1 cellular context compared by ENCODE assay signal in the genomic region with DNA sequence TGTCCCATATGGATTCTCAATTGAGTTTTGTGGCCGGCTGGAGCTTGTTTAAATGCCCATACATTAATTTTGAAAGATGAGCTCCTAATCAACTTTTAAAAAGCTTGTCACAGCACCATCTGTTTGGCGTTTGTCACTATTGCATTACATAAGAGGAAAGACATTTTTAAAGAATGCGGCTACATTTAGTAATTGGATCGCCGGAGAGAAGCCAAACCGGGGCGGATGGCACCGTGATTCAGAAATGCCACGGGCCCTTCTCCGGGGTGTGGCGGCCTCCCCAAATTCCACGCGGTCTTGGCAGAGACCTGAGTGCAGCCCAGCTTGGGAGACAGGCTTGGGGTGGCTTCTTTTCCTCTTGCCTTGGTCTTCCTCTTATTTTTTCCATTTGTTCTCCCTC.
TF ChIP-seq lines count a peak whose summit lies in the region.

No MANE protein-coding gene starts in this region.

TF ChIP-seq in HepG2, 621 proteins besides CTCF, POLR2A, EP300 and RAD21:
- no peak for TF ChIP-seq RBM22 (optimal IDR thresholded peaks at IDR 0.05; ENCODE audit: low read length)
- no peak for TF ChIP-seq CENPT (CRISPR knock-in tag; IDR thresholded peaks at IDR 0.05; ENCODE audit: low read depth)
- no peak for TF ChIP-seq ZNF776 (CRISPR knock-in tag; IDR thresholded peaks at IDR 0.05)
- no peak for TF ChIP-seq GATAD1 (CRISPR knock-in tag; IDR thresholded peaks at IDR 0.05)
- TF ChIP-seq MBD4 (IDR thresholded peaks at IDR 0.05; ENCODE audit: borderline replicate concordance, low read length), result no peak
- TF ChIP-seq TMF1 (CRISPR knock-in tag; IDR thresholded peaks at IDR 0.05; ENCODE audit: low read depth), result no peak
- TF ChIP-seq ZNF12 (CRISPR knock-in tag; IDR thresholded peaks at IDR 0.05), result no peak
- no peak for TF ChIP-seq SRY (CRISPR knock-in tag; IDR thresholded peaks at IDR 0.05)
- TF ChIP-seq ZNF563 (CRISPR knock-in tag; IDR thresholded peaks at IDR 0.05), result no peak
- TF ChIP-seq ZNF652 (CRISPR knock-in tag; IDR thresholded peaks at IDR 0.05; ENCODE audit: borderline replicate concordance, low read depth), result no peak
- TF ChIP-seq FOXA3 (CRISPR knock-in tag; IDR thresholded peaks at IDR 0.05), result no peak
- no peak for TF ChIP-seq BCL6 (CRISPR knock-in tag; IDR thresholded peaks at IDR 0.05)
- TF ChIP-seq ZNF350 (CRISPR knock-in tag; IDR thresholded peaks at IDR 0.05; ENCODE audit: borderline replicate concordance, low read depth), result no peak
- TF ChIP-seq, protein P1, sequence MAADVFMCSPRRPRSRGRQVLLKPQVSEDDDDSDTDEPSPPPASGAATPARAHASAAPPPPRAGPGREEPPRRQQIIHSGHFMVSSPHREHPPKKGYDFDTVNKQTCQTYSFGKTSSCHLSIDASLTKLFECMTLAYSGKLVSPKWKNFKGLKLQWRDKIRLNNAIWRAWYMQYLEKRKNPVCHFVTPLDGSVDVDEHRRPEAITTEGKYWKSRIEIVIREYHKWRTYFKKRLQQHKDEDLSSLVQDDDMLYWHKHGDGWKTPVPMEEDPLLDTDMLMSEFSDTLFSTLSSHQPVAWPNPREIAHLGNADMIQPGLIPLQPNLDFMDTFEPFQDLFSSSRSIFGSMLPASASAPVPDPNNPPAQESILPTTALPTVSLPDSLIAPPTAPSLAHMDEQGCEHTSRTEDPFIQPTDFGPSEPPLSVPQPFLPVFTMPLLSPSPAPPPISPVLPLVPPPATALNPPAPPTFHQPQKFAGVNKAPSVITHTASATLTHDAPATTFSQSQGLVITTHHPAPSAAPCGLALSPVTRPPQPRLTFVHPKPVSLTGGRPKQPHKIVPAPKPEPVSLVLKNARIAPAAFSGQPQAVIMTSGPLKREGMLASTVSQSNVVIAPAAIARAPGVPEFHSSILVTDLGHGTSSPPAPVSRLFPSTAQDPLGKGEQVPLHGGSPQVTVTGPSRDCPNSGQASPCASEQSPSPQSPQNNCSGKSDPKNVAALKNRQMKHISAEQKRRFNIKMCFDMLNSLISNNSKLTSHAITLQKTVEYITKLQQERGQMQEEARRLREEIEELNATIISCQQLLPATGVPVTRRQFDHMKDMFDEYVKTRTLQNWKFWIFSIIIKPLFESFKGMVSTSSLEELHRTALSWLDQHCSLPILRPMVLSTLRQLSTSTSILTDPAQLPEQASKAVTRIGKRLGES (CRISPR knock-in tag; IDR thresholded peaks at IDR 0.05; ENCODE audit: borderline replicate concordance), result no peak
- TF ChIP-seq, protein P2, sequence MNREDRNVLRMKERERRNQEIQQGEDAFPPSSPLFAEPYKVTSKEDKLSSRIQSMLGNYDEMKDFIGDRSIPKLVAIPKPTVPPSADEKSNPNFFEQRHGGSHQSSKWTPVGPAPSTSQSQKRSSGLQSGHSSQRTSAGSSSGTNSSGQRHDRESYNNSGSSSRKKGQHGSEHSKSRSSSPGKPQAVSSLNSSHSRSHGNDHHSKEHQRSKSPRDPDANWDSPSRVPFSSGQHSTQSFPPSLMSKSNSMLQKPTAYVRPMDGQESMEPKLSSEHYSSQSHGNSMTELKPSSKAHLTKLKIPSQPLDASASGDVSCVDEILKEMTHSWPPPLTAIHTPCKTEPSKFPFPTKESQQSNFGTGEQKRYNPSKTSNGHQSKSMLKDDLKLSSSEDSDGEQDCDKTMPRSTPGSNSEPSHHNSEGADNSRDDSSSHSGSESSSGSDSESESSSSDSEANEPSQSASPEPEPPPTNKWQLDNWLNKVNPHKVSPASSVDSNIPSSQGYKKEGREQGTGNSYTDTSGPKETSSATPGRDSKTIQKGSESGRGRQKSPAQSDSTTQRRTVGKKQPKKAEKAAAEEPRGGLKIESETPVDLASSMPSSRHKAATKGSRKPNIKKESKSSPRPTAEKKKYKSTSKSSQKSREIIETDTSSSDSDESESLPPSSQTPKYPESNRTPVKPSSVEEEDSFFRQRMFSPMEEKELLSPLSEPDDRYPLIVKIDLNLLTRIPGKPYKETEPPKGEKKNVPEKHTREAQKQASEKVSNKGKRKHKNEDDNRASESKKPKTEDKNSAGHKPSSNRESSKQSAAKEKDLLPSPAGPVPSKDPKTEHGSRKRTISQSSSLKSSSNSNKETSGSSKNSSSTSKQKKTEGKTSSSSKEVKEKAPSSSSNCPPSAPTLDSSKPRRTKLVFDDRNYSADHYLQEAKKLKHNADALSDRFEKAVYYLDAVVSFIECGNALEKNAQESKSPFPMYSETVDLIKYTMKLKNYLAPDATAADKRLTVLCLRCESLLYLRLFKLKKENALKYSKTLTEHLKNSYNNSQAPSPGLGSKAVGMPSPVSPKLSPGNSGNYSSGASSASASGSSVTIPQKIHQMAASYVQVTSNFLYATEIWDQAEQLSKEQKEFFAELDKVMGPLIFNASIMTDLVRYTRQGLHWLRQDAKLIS (CRISPR knock-in tag; IDR thresholded peaks at IDR 0.05), result no peak
- TF ChIP-seq, protein P3, sequence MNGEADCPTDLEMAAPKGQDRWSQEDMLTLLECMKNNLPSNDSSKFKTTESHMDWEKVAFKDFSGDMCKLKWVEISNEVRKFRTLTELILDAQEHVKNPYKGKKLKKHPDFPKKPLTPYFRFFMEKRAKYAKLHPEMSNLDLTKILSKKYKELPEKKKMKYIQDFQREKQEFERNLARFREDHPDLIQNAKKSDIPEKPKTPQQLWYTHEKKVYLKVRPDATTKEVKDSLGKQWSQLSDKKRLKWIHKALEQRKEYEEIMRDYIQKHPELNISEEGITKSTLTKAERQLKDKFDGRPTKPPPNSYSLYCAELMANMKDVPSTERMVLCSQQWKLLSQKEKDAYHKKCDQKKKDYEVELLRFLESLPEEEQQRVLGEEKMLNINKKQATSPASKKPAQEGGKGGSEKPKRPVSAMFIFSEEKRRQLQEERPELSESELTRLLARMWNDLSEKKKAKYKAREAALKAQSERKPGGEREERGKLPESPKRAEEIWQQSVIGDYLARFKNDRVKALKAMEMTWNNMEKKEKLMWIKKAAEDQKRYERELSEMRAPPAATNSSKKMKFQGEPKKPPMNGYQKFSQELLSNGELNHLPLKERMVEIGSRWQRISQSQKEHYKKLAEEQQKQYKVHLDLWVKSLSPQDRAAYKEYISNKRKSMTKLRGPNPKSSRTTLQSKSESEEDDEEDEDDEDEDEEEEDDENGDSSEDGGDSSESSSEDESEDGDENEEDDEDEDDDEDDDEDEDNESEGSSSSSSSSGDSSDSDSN (CRISPR knock-in tag; IDR thresholded peaks at IDR 0.05), result no peak
- TF ChIP-seq ZFX (CRISPR knock-in tag; IDR thresholded peaks at IDR 0.05; ENCODE audit: low read depth), result no peak
- no peak for TF ChIP-seq RARA (CRISPR knock-in tag; IDR thresholded peaks at IDR 0.05)
- TF ChIP-seq, protein P4, sequence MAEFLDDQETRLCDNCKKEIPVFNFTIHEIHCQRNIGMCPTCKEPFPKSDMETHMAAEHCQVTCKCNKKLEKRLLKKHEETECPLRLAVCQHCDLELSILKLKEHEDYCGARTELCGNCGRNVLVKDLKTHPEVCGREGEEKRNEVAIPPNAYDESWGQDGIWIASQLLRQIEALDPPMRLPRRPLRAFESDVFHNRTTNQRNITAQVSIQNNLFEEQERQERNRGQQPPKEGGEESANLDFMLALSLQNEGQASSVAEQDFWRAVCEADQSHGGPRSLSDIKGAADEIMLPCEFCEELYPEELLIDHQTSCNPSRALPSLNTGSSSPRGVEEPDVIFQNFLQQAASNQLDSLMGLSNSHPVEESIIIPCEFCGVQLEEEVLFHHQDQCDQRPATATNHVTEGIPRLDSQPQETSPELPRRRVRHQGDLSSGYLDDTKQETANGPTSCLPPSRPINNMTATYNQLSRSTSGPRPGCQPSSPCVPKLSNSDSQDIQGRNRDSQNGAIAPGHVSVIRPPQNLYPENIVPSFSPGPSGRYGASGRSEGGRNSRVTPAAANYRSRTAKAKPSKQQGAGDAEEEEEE (CRISPR knock-in tag; IDR thresholded peaks at IDR 0.05; ENCODE audit: borderline replicate concordance), result no peak
- TF ChIP-seq ZMYM3 (CRISPR knock-in tag; IDR thresholded peaks at IDR 0.05), result no peak
